8 cellular contexts compared by ENCODE assay signal in the genomic region with DNA sequence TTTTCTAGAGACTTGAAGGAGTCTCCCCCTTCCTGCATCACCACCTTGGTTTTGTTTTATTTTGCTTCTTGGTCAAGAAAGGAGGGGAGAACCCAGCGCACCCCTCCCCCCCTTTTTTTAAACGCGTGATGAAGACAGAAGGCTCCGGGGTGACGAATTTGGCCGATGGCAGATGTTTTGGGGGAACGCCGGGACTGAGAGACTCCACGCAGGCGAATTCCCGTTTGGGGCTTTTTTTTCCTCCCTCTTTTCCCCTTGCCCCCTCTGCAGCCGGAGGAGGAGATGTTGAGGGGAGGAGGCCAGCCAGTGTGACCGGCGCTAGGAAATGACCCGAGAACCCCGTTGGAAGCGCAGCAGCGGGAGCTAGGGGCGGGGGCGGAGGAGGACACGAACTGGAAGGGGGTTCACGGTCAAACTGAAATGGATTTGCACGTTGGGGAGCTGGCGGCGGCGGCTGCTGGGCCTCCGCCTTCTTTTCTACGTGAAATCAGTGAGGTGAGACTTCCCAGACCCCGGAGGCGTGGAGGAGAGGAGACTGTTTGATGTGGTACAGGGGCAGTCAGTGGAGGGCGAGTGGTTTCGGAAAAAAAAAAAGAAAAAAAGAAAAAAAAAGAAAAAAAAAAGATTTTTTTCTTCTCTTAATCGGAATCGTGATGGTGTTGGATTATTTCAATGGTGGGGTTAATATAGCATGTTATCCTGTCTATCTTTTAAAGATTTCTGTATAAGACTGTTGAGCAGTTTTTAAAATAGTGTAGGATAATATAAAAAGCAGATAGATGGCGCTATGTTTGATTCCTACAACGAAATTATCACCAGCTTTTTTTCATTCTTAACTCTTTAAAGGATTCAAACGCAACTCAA. TPM values are rescaled to one million over a fixed set of nuclear protein-coding genes. Genes with fewer than 3 reads are reported as not detected.
A peak's percentile ranks its signal among the peaks of the same experiment; 100 is the strongest.
DNase-seq lines count a peak whose midpoint lies in the region; ATAC-seq, FAIRE-seq and TF ChIP-seq lines count a peak whose summit lies in the region.

No MANE protein-coding gene starts in this region.

- ATAC-seq in SK-N-SH treated with all-trans-retinoic acid at 6 μM for 48 hours, result peak; percentile 21

- peak overlapping the region; percentile 59 to 98 (median 93) for H3K4me3 ChIP-seq in keratinocyte (ENCODE audit: control insufficient read depth in 2 of 3, extremely low read depth in 1 of 3, insufficient read depth in 2 of 3, low read depth in 1 of 3, low read length in 3 of 3)
- peak overlapping the region; percentile 37 to 87 (median 66) for H3K4me3 ChIP-seq in spleen

- no peak for TF ChIP-seq POLR2A in spleen (IDR thresholded peaks at IDR 0.05)

- dilution Hi-C loops in keratinocyte (cut with MboI; ENCODE audit: extremely low pct_ligation_motif_present, low sequenced_read_pairs), result no loop called here

- peak overlapping the region; percentile 88 for H3K4me2 ChIP-seq in keratinocyte (ENCODE audit: control insufficient read depth, extremely low read depth, insufficient read depth, low read depth, low read length)

- H3K4me1 ChIP-seq in keratinocyte (ENCODE audit: control insufficient read depth, extremely low read depth, insufficient read depth, low read length), result peaks cover 16% of the 10 kb centered on the region
- H3K4me1 ChIP-seq in spleen, result peaks cover 4 to 63% (median 43%) of the 10 kb centered on the region in 6 donors

- H3K36me3 ChIP-seq in keratinocyte (ENCODE audit: control insufficient read depth in 2 of 2, extremely low read depth in 1 of 2, insufficient read depth in 2 of 2, low read length in 2 of 2) (peaks cover 0 to 2% of the 10 kb centered on the region in 2 experiments), spleen (no peaks in the 10 kb centered on the region)

- WGBS in spleen, 5 donors, result 0 to 1% (median 1%) methylated on average over 37 of the region's 37 CpGs

- H3K9me1 ChIP-seq in keratinocyte (ENCODE audit: control insufficient read depth, extremely low read depth, insufficient read depth, low read length), result no peaks in the 10 kb centered on the region

- DNase-seq in activated naive CD4-positive, alpha-beta T cell treated with Interleukin-2 at 50 U/mL for 16 hours, result peak; percentile 12
- no peak for DNase-seq in activated naive CD4-positive, alpha-beta T cell treated with anti-CD3 and anti-CD28 coated beads, Interleukin-2, amount 50 U/mL, for 16 hours
- DNase-seq in M059J (ENCODE audit: low read depth) (peak; percentile 81), keratinocyte (ENCODE audit: low read depth, low spot score) (no peak), spleen (peak; percentile 83), mesenteric fat pad (ENCODE audit: low spot score) (no peak)

- intact Hi-C loops in spleen (cut with DNase I; ENCODE audit: low total_unique reads), result no loop called here

- peak overlapping the region; percentile 22 for H2AFZ ChIP-seq in keratinocyte (ENCODE audit: control insufficient read depth, low read length)

- H3K27ac ChIP-seq in keratinocyte (ENCODE audit: control insufficient read depth, insufficient read depth, low read length), result peak overlapping the region; percentile 84
- peak overlapping the region in 7 of 8 donors; percentile 12 to 88 (median 86) for H3K27ac ChIP-seq in spleen

- TF ChIP-seq CTCF in keratinocyte (optimal IDR thresholded peaks at IDR 0.05 in 1 of 3, IDR thresholded peaks at IDR 0.05 in 1 of 3, conservative IDR thresholded peaks at IDR 0.05 in 1 of 3; ENCODE audit: extremely low read depth in 1 of 3, insufficient read depth in 2 of 3, low read length in 3 of 3) (peak in 1 of 3 experiments; percentile 33), spleen (IDR thresholded peaks at IDR 0.05 in 8 of 11, conservative IDR thresholded peaks at IDR 0.05 in 3 of 11) (peak in 7 of 11 experiments; percentile 31 to 58 (median 42))

- peaks cover 46% of the 10 kb centered on the region for H3K79me2 ChIP-seq in keratinocyte (ENCODE audit: control insufficient read depth, insufficient read depth, low read length)

- H3K9me3 ChIP-seq in keratinocyte (ENCODE audit: control insufficient read depth, low read depth, low read length) (no peaks in the 10 kb centered on the region), spleen (no peaks in the 10 kb centered on the region)

- H3K27me3 ChIP-seq in keratinocyte (ENCODE audit: control insufficient read depth, extremely low read depth, insufficient read depth, low read length), result no peaks in the 10 kb centered on the region
- peaks cover 0 to 65% (median 5%) of the 10 kb centered on the region in 7 donors for H3K27me3 ChIP-seq in spleen (replicated peaks in 1 of 7)

- peak overlapping the region; percentile 96 for H3K9ac ChIP-seq in keratinocyte (ENCODE audit: control insufficient read depth, extremely low read depth, insufficient read depth, low read length)

- FAIRE-seq in colon (lab: Jason Lieb, UNC) (peak; percentile 43), keratinocyte (lab: Jason Lieb, UNC) (no peak)

- H4K20me1 ChIP-seq in keratinocyte (ENCODE audit: control insufficient read depth, extremely low read depth, insufficient read depth, low read length), result no peaks in the 10 kb centered on the region

TF ChIP-seq in SK-N-SH treated with all-trans-retinoic acid at 6 μM for 48 hours, 23 proteins besides CTCF, POLR2A, EP300 and RAD21:
- TF ChIP-seq BACH2 (CRISPR knock-in tag; IDR thresholded peaks at IDR 0.05; ENCODE audit: borderline replicate concordance) (no peak), PPARA (CRISPR knock-in tag; IDR thresholded peaks at IDR 0.05; ENCODE audit: borderline replicate concordance) (no peak), ARNTL (CRISPR knock-in tag; IDR thresholded peaks at IDR 0.05; ENCODE audit: borderline replicate concordance, low read depth) (no peak)

RNA-seq across cellular contexts. Expression of a gene that starts 3.1 kb away (rescaled TPM):
- total RNA-seq in M059J (2014; rRNA removed; shearing (Covaris generic)), result 19.3 and 26.3 TPM in 2 replicates
- 12.8 to 16.3 TPM (median 14.6 TPM) in 3 replicates for polyA plus RNA-seq in keratinocyte
- polyA plus RNA-seq in keratinocyte (2011; ENCODE audit: low read depth), result 9.5 TPM
- polyA plus RNA-seq in keratinocyte (2011; cell fraction: cytosol; rRNA removed), result 7.5 and 9.3 TPM in 2 replicates
- 27.7 and 29.9 TPM in 2 replicates for polyA plus RNA-seq in keratinocyte (2011; cell fraction: nucleus; rRNA removed)
- 19.0 and 25.6 TPM in 2 replicates for polyA plus RNA-seq in keratinocyte (2012; ENCODE audit: low replicate concordance)
- 9.4 to 13.8 TPM (median 10.9 TPM) in 3 replicates for polyA minus RNA-seq in keratinocyte
- polyA minus RNA-seq in keratinocyte (2011; cell fraction: cytosol; rRNA and poly(A)+ RNA removed), result 19.6 TPM
- 30.8 and 36.2 TPM in 2 replicates for polyA minus RNA-seq in keratinocyte (2011; cell fraction: nucleus; rRNA and poly(A)+ RNA removed)
- total RNA-seq in spleen, result 10 to 100 TPM in 1 of 7 donors, 1 to 10 TPM in 6; 4.9 to 11.1 (median 8.7) TPM
- polyA plus RNA-seq in spleen, result 1 to 10 TPM; 5.1 to 6.2 (median 5.7) TPM
- total RNA-seq in mesenteric fat pad, result 14.4 TPM

Comparison
In these comparisons a context has a peak if more than half of its experiments do, and no peak if none do; other contexts are left out.
1. DNase-seq: peak in activated naive CD4-positive, alpha-beta T cell treated with Interleukin-2 at 50 U/mL for 16 hours (single experiment), M059J (single experiment) and spleen (single experiment); none in activated naive CD4-positive, alpha-beta T cell treated with anti-CD3 and anti-CD28 coated beads, Interleukin-2, amount 50 U/mL, for 16 hours (single experiment), keratinocyte (single experiment) and mesenteric fat pad (single experiment).